ENCODE assay signal across 9 cellular contexts in genomic region chr7:145036592-145037386, GRCh38.
DNase-seq lines count a peak whose midpoint lies in the region; ATAC-seq and TF ChIP-seq lines count a peak whose summit lies in the region.
"Had no signal": no experiment of that assay in that cellular context is flagged by ENCODE, and none has a peak within 500 bp of the region (broad histone marks: within the 10 kb centered on the region; RNA-seq: fewer than 3 reads in every experiment).

No MANE protein-coding gene starts in this region.

- H3K4me1 Mint-ChIP-seq in nephron progenitor cell = no peaks in the 10 kb centered on the region

- peak; percentile 69 for TF ChIP-seq CTCF in GM13977 (IDR thresholded peaks at IDR 0.05; ENCODE audit: extremely low read depth, insufficient read depth, missing control alignments)
- TF ChIP-seq CTCF in WI38 (IDR thresholded peaks at IDR 0.05; ENCODE audit: low read depth, low read length) = peak; percentile 33; the same call in 1 of the 2 replicates
- peak; percentile 91 for TF ChIP-seq CTCF in nephron progenitor cell (IDR thresholded peaks at IDR 0.05)

- no peak overlapping the region for H3K4me3 ChIP-seq in WI38 (ENCODE audit: low read depth, low read length)
- H3K4me3 ChIP-seq: skin epidermis had no signal

- peaks cover 11% of the 10 kb centered on the region for H3K9me3 Mint-ChIP-seq in nephron progenitor cell

- H3K27ac Mint-ChIP-seq in nephron progenitor cell = no peak overlapping the region

- in situ Hi-C loops in GM13977 (cut with MboI; ENCODE audit: low pct_unique_long_range_greater_than_20kb, low sequenced_read_pairs, unreplicated experiment) = loop anchor here (25.0 kb wide), 1 partner anchor 1051 kb away; no protein-coding TSS in a partner anchor

- ATAC-seq in HG02759 (IDR thresholded peaks at IDR 0.05; ENCODE audit: unreplicated experiment) = peak; percentile 91

- H3K4me3 Mint-ChIP-seq in nephron progenitor cell = no peak overlapping the region

- H3K36me3 Mint-ChIP-seq in nephron progenitor cell (ENCODE audit: low read depth) = no peaks in the 10 kb centered on the region

- peaks cover 3% of the 10 kb centered on the region for H3K27me3 Mint-ChIP-seq in nephron progenitor cell (ENCODE audit: low read depth, poor library complexity)

- peak; percentile 11 for DNase-seq in AG20443 (ENCODE audit: low spot score)
- DNase-seq in GM13977 (ENCODE audit: low spot score) = peak; percentile 18
- DNase-seq in NCI-H1105 treated with DMSO at 0.1 percent for 48 hours (lab: John Stamatoyannopoulos, UW) = peak; percentile 68
- peak; percentile 39 to 68 for DNase-seq in erythroblast (lab: John Stamatoyannopoulos, UW)
- DNase-seq in nephron progenitor cell = peak; percentile 42
- no peak for DNase-seq in NK-92 (lab: John Stamatoyannopoulos, UW; ENCODE audit: unreplicated experiment)

- no peak for TF ChIP-seq POLR2A in erythroblast (IDR thresholded peaks at IDR 0.05; ENCODE audit: low read length)

Comparison
In these comparisons a context has a peak if more than half of its experiments do, and no peak if none do; other contexts are left out.
1. CTCF ChIP-seq: peak in every context shown above with its lines; median percentile 91 in nephron progenitor cell; 69 in GM13977; 33 in WI38.